In the genomic region with DNA sequence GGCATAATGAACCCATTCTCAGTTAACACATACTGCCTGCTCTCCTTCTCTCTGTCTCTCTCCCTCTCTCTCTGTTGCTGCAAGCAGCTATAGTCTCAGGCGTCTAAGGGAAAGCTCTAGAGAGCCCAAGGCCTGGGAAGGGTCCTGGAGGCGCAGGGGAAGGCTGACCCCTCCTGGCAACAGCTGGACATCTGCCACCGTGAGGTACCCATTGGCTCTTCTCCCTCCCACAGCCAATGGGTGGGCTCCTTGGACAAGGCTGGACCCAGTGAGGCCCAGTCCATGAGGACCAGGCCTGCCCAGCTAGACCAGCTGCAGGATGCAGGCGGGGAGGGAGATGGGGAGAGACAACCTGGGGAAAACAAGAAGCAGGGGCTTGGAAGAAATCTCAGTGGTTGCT, we compare ENCODE assay signal across 26 cellular contexts.
DNase-seq lines count a peak whose midpoint lies in the region; ATAC-seq and TF ChIP-seq lines count a peak whose summit lies in the region.
"Had no signal": no experiment of that assay in that cellular context is flagged by ENCODE, and none has a peak within 500 bp of the region (broad histone marks: within the 10 kb centered on the region; RNA-seq: fewer than 3 reads in every experiment).

No MANE protein-coding gene starts in this region.

- TF ChIP-seq CTCF in Caco-2 (IDR thresholded peaks at IDR 0.05; ENCODE audit: insufficient read depth in 1 of 2, low read depth in 1 of 2, low read length in 1 of 2, severe bottlenecking in 1 of 2, unreplicated experiment in 1 of 2) (peak; percentile 18 to 48), brain (conservative IDR thresholded peaks at IDR 0.05) (peak in 1 of 2 experiments; percentile 43), ascending aorta (IDR thresholded peaks at IDR 0.05) (no peak)

- no peak overlapping the region for H3K4me3 ChIP-seq in Caco-2 (ENCODE audit: low read depth, low read length)
- no peak overlapping the region for H3K4me3 ChIP-seq in ascending aorta
- H3K4me3 ChIP-seq: adrenal gland, GM23248, pancreas had no signal

- no peaks in the 10 kb centered on the region for H3K27me3 Mint-ChIP-seq in Caco-2 (ENCODE audit: insufficient read depth, unreplicated experiment)
- peaks cover 7% of the 10 kb centered on the region for H3K27me3 Mint-ChIP-seq in brain
- peaks cover 37 to 76% of the 10 kb centered on the region in 2 donors for H3K27me3 Mint-ChIP-seq in effector memory CD8-positive, alpha-beta T cell

- intact Hi-C loops in Caco-2 (cut with micrococcal nuclease; ENCODE audit: unreplicated experiment): loop anchor here (1.0 kb wide), 1 partner anchor 142 kb away; no protein-coding TSS in a partner anchor
- intact Hi-C loops in ascending aorta (cut with DNase I): no loop called here

- BruUV-seq in Caco-2 (replicated peaks; lab: Mats Ljungman, UMichigan): no TSS peak

- H3K4me1 ChIP-seq in Caco-2 (peaks cover 17% of the 10 kb centered on the region), ascending aorta (no peaks in the 10 kb centered on the region)
- H3K4me1 ChIP-seq: pancreas had no signal

- POLR2A ChIA-PET in Caco-2 (lab: Charles Lee): no interaction called here

- H3K27ac ChIP-seq in ascending aorta: no peak overlapping the region
- H3K27ac ChIP-seq: adrenal gland, epithelial cell of prostate, GM23248, pancreas had no signal

- ATAC-seq in effector memory CD8-positive, alpha-beta T cell (replicated peaks): no peak
- ATAC-seq: pancreas; stimulated activated naive CD8-positive, alpha-beta T cell treated with anti-CD3 and anti-CD28 coated beads, Interleukin-15, Interleukin-2, amounts not matched to agents 100 U/mL and 50 U/mL, for 24 hours had no signal

- CTCF ChIA-PET in Caco-2 (lab: Charles Lee): interaction anchor here (0.8 to 1.5 kb wide), 3 partner anchors 76 to 144 kb away, joined by 3 to 9 read pairs (median 7); no protein-coding TSS in a partner anchor

- no peak overlapping the region for H3K4me3 Mint-ChIP-seq in Caco-2 (ENCODE audit: unreplicated experiment)
- no peak overlapping the region for H3K4me3 Mint-ChIP-seq in brain
- no peak overlapping the region for H3K4me3 Mint-ChIP-seq in effector memory CD8-positive, alpha-beta T cell
- H3K4me3 Mint-ChIP-seq: CD4-positive, alpha-beta T cell; memory B cell had no signal

- H3K36me3 ChIP-seq in Caco-2 (ENCODE audit: control insufficient read depth, insufficient read depth, low read length) (no peaks in the 10 kb centered on the region), ascending aorta (no peaks in the 10 kb centered on the region)
- H3K36me3 ChIP-seq: adrenal gland, pancreas had no signal

- H3K27ac Mint-ChIP-seq in Caco-2 (ENCODE audit: unreplicated experiment) (no peak overlapping the region), brain (peak overlapping the region; percentile 46 to 85 (median 82))
- H3K27ac Mint-ChIP-seq in effector memory CD8-positive, alpha-beta T cell: no peak overlapping the region
- H3K27ac Mint-ChIP-seq: CD4-positive, alpha-beta T cell had no signal

- H3K4me1 Mint-ChIP-seq in Caco-2 (ENCODE audit: low read depth, unreplicated experiment) (peaks cover 14% of the 10 kb centered on the region), brain (peaks cover 73% of the 10 kb centered on the region)
- no peaks in the 10 kb centered on the region for H3K4me1 Mint-ChIP-seq in effector memory CD8-positive, alpha-beta T cell (ENCODE audit: low read depth in 2 of 2)
- H3K4me1 Mint-ChIP-seq: naive B cell had no signal

- H3K9me3 ChIP-seq in Caco-2 (no peaks in the 10 kb centered on the region), ascending aorta (no peaks in the 10 kb centered on the region)
- H3K9me3 ChIP-seq: adrenal gland, pancreas had no signal

- H3K9me3 Mint-ChIP-seq in Caco-2 (ENCODE audit: unreplicated experiment) (no peaks in the 10 kb centered on the region), brain (peaks cover 0 to 5% (median 3%) of the 10 kb centered on the region in 5 experiments)
- no peaks in the 10 kb centered on the region for H3K9me3 Mint-ChIP-seq in effector memory CD8-positive, alpha-beta T cell
- H3K9me3 Mint-ChIP-seq: CD4-positive, alpha-beta T cell; memory B cell; naive B cell had no signal

- no peaks in the 10 kb centered on the region for H3K27me3 ChIP-seq in Caco-2 (replicated peaks; ENCODE audit: control insufficient read depth, insufficient read depth, low read length)
- no peaks in the 10 kb centered on the region for H3K27me3 ChIP-seq in ascending aorta
- H3K27me3 ChIP-seq: adrenal gland, pancreas had no signal

- DNase-seq in Caco-2 (peak; percentile 56 to 63), MV-4-11 (lab: John Stamatoyannopoulos, UW) (peak; percentile 1), lung microvascular endothelial cell (ENCODE audit: low read depth in 2 of 2) (peak; percentile 35 to 46), DMS153 treated with DMSO at 0.1 percent for 48 hours (lab: John Stamatoyannopoulos, UW; ENCODE audit: unreplicated experiment) (no peak), ascending aorta (ENCODE audit: low spot score in 2 of 2) (no peak)
- DNase-seq in effector memory CD8-positive, alpha-beta T cell: no peak
- DNase-seq in activated CD8-positive, alpha-beta memory T cell treated with anti-CD3 and anti-CD28 coated beads, Interleukin-2, amount 50 U/mL, for 48 hours: no peak
- DNase-seq: activated CD4-positive, alpha-beta T cell treated with anti-CD3 and anti-CD28 coated beads, Interleukin-2, amount 50 U/mL, for 48 hours; activated gamma-delta T cell treated with Interleukin-2 at 50 U/mL for 16 hours; activated T-cell treated with anti-CD3 and anti-CD28 coated beads for 4 hours; adrenal gland; CD4-positive, alpha-beta T cell; DND-41; foreskin fibroblast; GM23248; hippocampal formation; KBM-7; naive B cell; OCI-M1; pancreas; SIG-M5; stimulated activated naive CD8-positive, alpha-beta T cell treated with anti-CD3 and anti-CD28 coated beads, Interleukin-15, Interleukin-2, amounts not matched to agents 100 U/mL and 50 U/mL, for 24 hours; trophoblast cell had no signal

- H3K36me3 Mint-ChIP-seq in Caco-2 (ENCODE audit: insufficient read depth, unreplicated experiment) (no peaks in the 10 kb centered on the region), brain (no peaks in the 10 kb centered on the region)
- no peaks in the 10 kb centered on the region for H3K36me3 Mint-ChIP-seq in effector memory CD8-positive, alpha-beta T cell (ENCODE audit: insufficient read depth)
- H3K36me3 Mint-ChIP-seq: memory B cell, naive B cell had no signal

Comparison
In these comparisons a context has a peak if more than half of its experiments do, and no peak if none do; other contexts are left out.
1. DNase-seq: peak in Caco-2 (2 of 2), MV-4-11 (single experiment) and lung microvascular endothelial cell (2 of 2); none in DMS153 treated with DMSO at 0.1 percent for 48 hours (single experiment), effector memory CD8-positive, alpha-beta T cell (0 of 3), ascending aorta (0 of 2) and activated CD8-positive, alpha-beta memory T cell treated with anti-CD3 and anti-CD28 coated beads, Interleukin-2, amount 50 U/mL, for 48 hours (single experiment).
2. H3K27ac Mint-ChIP-seq: peak in brain (5 of 5); none in Caco-2 (single experiment) and effector memory CD8-positive, alpha-beta T cell (0 of 2).
3. CTCF ChIP-seq: peak in Caco-2 (2 of 2); none in ascending aorta (0 of 3).